8 cellular contexts compared by ENCODE assay signal in the genomic region with DNA sequence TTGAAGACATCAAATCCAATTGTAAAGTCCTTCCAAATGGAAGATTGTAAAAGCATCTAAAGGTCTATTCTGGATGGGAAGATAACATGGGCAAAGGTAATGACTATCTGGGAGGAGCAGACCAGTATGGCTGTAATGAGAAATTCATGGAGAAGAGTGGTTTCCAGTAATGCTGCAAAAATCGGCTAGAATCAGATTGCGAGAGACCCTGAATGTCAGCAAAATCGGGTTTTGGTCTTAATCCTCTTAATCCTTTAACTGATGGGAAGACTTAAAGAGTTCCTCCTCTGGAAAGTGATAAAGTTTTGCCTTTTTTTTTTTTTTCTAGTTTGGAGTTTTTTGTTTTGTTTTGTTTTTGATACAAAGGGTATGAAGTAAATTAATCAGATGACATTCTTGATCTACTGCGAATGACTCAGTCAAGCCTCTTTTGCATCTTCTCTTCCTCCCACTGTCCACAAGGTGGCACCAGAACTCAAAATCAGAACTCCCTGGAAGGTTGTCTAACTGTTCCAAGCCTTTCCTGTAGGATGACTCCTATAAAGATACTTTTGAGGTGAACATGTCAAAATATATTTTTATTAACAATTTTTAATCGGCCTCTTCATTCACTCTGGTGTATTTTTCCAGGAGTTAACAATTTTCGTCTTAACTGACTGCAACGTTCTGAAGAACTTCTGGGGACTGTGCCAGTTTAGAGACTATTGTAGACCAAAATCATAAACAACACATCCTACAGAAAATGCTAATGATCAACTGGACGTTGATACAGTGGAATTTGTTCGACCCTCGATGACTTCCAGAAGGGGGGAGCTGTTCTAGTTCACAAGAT.
DNase-seq lines count a peak whose midpoint lies in the region; ATAC-seq and TF ChIP-seq lines count a peak whose summit lies in the region.

No MANE protein-coding gene starts in this region.

- in situ Hi-C loops in ACHN (cut with HindIII; ENCODE audit: low pct_ligation_motif_present, low pct_unique_long_range_greater_than_20kb, low sequenced_read_pairs): no loop called here

- no peaks in the 10 kb centered on the region for H3K79me2 ChIP-seq in SK-N-SH (ENCODE audit: insufficient read depth)

- H3K27ac ChIP-seq in SK-N-SH (ENCODE audit: low read depth in 2 of 2, low read length in 1 of 2) (peak overlapping the region in 1 of 2 experiments; percentile 34; a peak in 1 of 4 replicates), lower lobe of right lung (no peak overlapping the region)

- H3K27me3 ChIP-seq in SK-N-SH (ENCODE audit: insufficient read depth) (no peaks in the 10 kb centered on the region), lower lobe of right lung (ENCODE audit: low read depth) (no peaks in the 10 kb centered on the region)

- H3F3A ChIP-seq in SK-N-SH (replicated peaks; ENCODE audit: insufficient read depth): no peaks in the 10 kb centered on the region

- TF ChIP-seq EP300 in SK-N-SH (IDR thresholded peaks at IDR 0.05; ENCODE audit: borderline replicate concordance in 1 of 2, low read depth in 1 of 2, low read length in 1 of 2): no peak

- no peaks in the 10 kb centered on the region for H3K9me3 ChIP-seq in SK-N-SH
- H3K9me3 ChIP-seq in lower lobe of right lung: no peaks in the 10 kb centered on the region

- H3K4me2 ChIP-seq in SK-N-SH: no peak overlapping the region

- H3K4me3 ChIP-seq in GM12865 (ENCODE audit: low read depth, low read length) (no peak overlapping the region), SK-N-SH (ENCODE audit: low read depth in 2 of 2, low read length in 1 of 2) (no peak overlapping the region), lower lobe of right lung (no peak overlapping the region)

- DNase-seq in ACHN (peak; percentile 71), GM12865 (ENCODE audit: low read depth) (peak; percentile 57), HEK293T (ENCODE audit: extremely low spot score) (peak; percentile 84), M059J (ENCODE audit: low read depth) (peak; percentile 53), SK-N-SH (peak; percentile 37), dermis blood vessel endothelial cell (peak; percentile 78), lower lobe of right lung (no peak), superior temporal gyrus (ENCODE audit: extremely low spot score) (peak; percentile 88)

- peak; percentile 94 for TF ChIP-seq RAD21 in SK-N-SH (IDR thresholded peaks at IDR 0.05; ENCODE audit: low read length)

- CTCF ChIA-PET in HEK293T (lab: Yijun Ruan, JAX): interaction anchor here (0.7 to 3.9 kb wide), 9 partner anchors 12 to 114 kb away, joined by 3 to 16 read pairs (median 4); no protein-coding TSS in a partner anchor
- CTCF ChIA-PET in SK-N-SH (lab: Yijun Ruan, JAX): interaction anchor here (0.7 to 6.4 kb wide), 21 partner anchors 8 to 962 kb away, joined by 3 to 79 read pairs (median 4); no protein-coding TSS in a partner anchor

- POLR2A ChIA-PET in HEK293T (lab: Yijun Ruan, JAX) (interaction anchor here (0.7 kb wide), 1 partner anchor 24 kb away, joined by 3 read pairs; no protein-coding TSS in a partner anchor), SK-N-SH (lab: Yijun Ruan, JAX) (no interaction called here)

- H4K20me1 ChIP-seq in SK-N-SH (ENCODE audit: insufficient read depth): no peaks in the 10 kb centered on the region

- H3K9me2 ChIP-seq in SK-N-SH: no peaks in the 10 kb centered on the region

- H3K36me3 ChIP-seq in SK-N-SH (replicated peaks in 1 of 2; ENCODE audit: control insufficient read depth in 1 of 2, insufficient read depth in 2 of 2, low read length in 1 of 2) (no peaks in the 10 kb centered on the region), lower lobe of right lung (no peaks in the 10 kb centered on the region)

- no peak overlapping the region for H3K9ac ChIP-seq in SK-N-SH

- TF ChIP-seq CTCF in GM12865 (IDR thresholded peaks at IDR 0.05; ENCODE audit: insufficient read depth, low read depth, low read length, missing control alignments) (peak; percentile 72), SK-N-SH (IDR thresholded peaks at IDR 0.05) (peak; percentile 90), lower lobe of right lung (IDR thresholded peaks at IDR 0.05) (peak; percentile 71)

- no peak overlapping the region for H2AFZ ChIP-seq in SK-N-SH (ENCODE audit: low read depth)

- intact Hi-C loops in lower lobe of right lung (cut with DNase I): no loop called here

- peak; percentile 76 to 88 for ATAC-seq in lower lobe of right lung

- peaks cover 0 to 2% of the 10 kb centered on the region in 2 experiments; a peak in 2 of 4 replicates for H3K4me1 ChIP-seq in SK-N-SH (ENCODE audit: control insufficient read depth in 1 of 2, insufficient read depth in 2 of 2, low read depth in 1 of 2, low read length in 1 of 2)
- H3K4me1 ChIP-seq in lower lobe of right lung: no peaks in the 10 kb centered on the region

- 37% methylated on average over 10 of the region's 10 CpGs for WGBS in SK-N-SH (ENCODE audit: low lambda C conversion rate)

TF ChIP-seq in HEK293T, 16 proteins besides CTCF, POLR2A, EP300 and RAD21:
- TF ChIP-seq, protein P1, sequence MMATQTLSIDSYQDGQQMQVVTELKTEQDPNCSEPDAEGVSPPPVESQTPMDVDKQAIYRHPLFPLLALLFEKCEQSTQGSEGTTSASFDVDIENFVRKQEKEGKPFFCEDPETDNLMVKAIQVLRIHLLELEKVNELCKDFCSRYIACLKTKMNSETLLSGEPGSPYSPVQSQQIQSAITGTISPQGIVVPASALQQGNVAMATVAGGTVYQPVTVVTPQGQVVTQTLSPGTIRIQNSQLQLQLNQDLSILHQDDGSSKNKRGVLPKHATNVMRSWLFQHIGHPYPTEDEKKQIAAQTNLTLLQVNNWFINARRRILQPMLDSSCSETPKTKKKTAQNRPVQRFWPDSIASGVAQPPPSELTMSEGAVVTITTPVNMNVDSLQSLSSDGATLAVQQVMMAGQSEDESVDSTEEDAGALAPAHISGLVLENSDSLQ (IDR thresholded peaks at IDR 0.05): peak; percentile 49
- TF ChIP-seq ZNF384 (IDR thresholded peaks at IDR 0.05): no peak
- no peak for TF ChIP-seq BHLHE40 (IDR thresholded peaks at IDR 0.05; ENCODE audit: borderline replicate concordance)

TF ChIP-seq in SK-N-SH, 30 proteins besides CTCF, POLR2A, EP300 and RAD21:
- TF ChIP-seq SMC3 (IDR thresholded peaks at IDR 0.05; ENCODE audit: low read depth, low read length) (peak; percentile 92), NFIC (IDR thresholded peaks at IDR 0.05; ENCODE audit: borderline replicate concordance) (no peak), FOSL2 (IDR thresholded peaks at IDR 0.05; ENCODE audit: borderline replicate concordance, low read depth) (0 out of 2 replicates have a peak, but pooled peaks have one; percentile 14)
